8 cellular contexts compared by ENCODE assay signal in the genomic region with DNA sequence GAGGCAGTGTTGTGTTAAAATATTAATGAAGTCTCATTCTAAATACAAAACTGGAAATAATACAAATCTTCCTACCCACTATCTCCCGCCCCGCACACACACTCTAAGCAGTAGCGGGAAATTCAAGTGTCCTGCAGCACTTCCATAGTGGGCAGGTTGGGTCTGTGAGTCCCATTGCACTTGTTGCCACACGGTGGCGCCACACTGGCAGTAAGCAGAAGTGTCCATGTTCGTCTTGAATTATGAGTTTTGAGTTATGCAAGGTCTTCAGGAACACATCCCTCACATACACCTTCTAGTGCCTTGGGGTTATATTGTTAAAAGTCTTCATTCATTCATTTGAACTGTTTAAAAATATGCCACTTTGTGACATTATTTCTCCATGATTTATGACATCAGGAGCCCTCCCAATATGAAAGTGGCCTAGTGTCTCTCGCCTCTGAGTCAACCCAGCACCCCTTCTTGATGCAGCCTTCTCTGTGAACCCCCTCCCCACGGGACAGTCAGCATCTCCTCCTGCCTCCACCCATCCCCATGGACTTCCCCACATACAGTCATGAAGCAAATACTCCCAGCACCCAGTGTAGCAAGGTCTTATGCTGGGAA. TPM values are rescaled to one million over a fixed set of nuclear protein-coding genes. Genes with fewer than 3 reads are reported as not detected.
A peak's percentile ranks its signal among the peaks of the same experiment; 100 is the strongest.
DNase-seq lines count a peak whose midpoint lies in the region; ATAC-seq, FAIRE-seq and TF ChIP-seq lines count a peak whose summit lies in the region.

No MANE protein-coding gene starts in this region.

- peak; percentile 45 for DNase-seq in ACHN
- DNase-seq in GM18507 (ENCODE audit: extremely low spot score, insufficient read length, low read depth), result peak; percentile 42
- peak; percentile 40 for DNase-seq in NOMO-1 treated with dmso at 0.1 percent for 144 hours (lab: John Stamatoyannopoulos, UW; ENCODE audit: unreplicated experiment)
- peak; percentile 47 for DNase-seq in activated T-cell treated with anti-CD3 and anti-CD28 coated beads for 1 hour (ENCODE audit: low read depth)
- peak; percentile 49 to 69 for DNase-seq in fibroblast of lung (ENCODE audit: low read depth in 2 of 2)
- DNase-seq in pancreas, result peak in 5 of 6 donors; percentile 33 to 81 (median 61)

- H3K4me3 ChIP-seq in fibroblast of lung (replicated peaks in 1 of 4; ENCODE audit: control extremely low read depth in 1 of 4, insufficient read depth in 1 of 4, low read depth in 3 of 4, low read length in 4 of 4), result no peak overlapping the region
- no peak overlapping the region for H3K4me3 ChIP-seq in pancreas

- no peak overlapping the region for H3K4me2 ChIP-seq in fibroblast of lung (ENCODE audit: extremely low read depth, insufficient read depth, low read length)

- ATAC-seq in pancreas, result peak; percentile 74 to 91 (median 87)
- ATAC-seq in HG02870 (IDR thresholded peaks at IDR 0.05; ENCODE audit: unreplicated experiment), result no peak
- no peak for ATAC-seq in GM21528 (IDR thresholded peaks at IDR 0.05; ENCODE audit: low FRiP score, unreplicated experiment)

- TF ChIP-seq CTCF in fibroblast of lung (conservative IDR thresholded peaks at IDR 0.05 in 1 of 2, IDR thresholded peaks at IDR 0.05 in 1 of 2; ENCODE audit: low read depth in 1 of 2, low read length in 2 of 2) (peak; percentile 60 to 84), pancreas (IDR thresholded peaks at IDR 0.05) (peak; percentile 79 to 87 (median 81))

- H3K27me3 ChIP-seq in fibroblast of lung (ENCODE audit: control insufficient read depth, insufficient read depth, low read length) (no peaks in the 10 kb centered on the region), pancreas (no peaks in the 10 kb centered on the region)

- peak; percentile 47 for FAIRE-seq in GM18507 (lab: Jason Lieb, UNC)
- no peak for FAIRE-seq in pancreas (lab: Jason Lieb, UNC)

- H3K9me3 ChIP-seq in fibroblast of lung (ENCODE audit: control insufficient read depth, insufficient read depth, low read depth, low read length) (no peaks in the 10 kb centered on the region), pancreas (no peaks in the 10 kb centered on the region)

- H3K27ac ChIP-seq in fibroblast of lung (ENCODE audit: insufficient read depth, low read length), result no peak overlapping the region
- H3K27ac ChIP-seq in pancreas, result no peak overlapping the region

- H3K79me2 ChIP-seq in fibroblast of lung (ENCODE audit: control insufficient read depth, insufficient read depth, low read length), result no peaks in the 10 kb centered on the region

- no peaks in the 10 kb centered on the region for H3K4me1 ChIP-seq in fibroblast of lung (ENCODE audit: control insufficient read depth, extremely low read depth, insufficient read depth, low read length)
- no peaks in the 10 kb centered on the region for H3K4me1 ChIP-seq in pancreas

- H4K20me1 ChIP-seq in fibroblast of lung (ENCODE audit: control insufficient read depth, extremely low read depth, insufficient read depth, low read length), result no peaks in the 10 kb centered on the region

- H2AFZ ChIP-seq in fibroblast of lung (ENCODE audit: low read length), result no peak overlapping the region

- H3K36me3 ChIP-seq in fibroblast of lung (ENCODE audit: control insufficient read depth, insufficient read depth, low read length), result no peaks in the 10 kb centered on the region
- no peaks in the 10 kb centered on the region for H3K36me3 ChIP-seq in pancreas

- intact Hi-C loops in pancreas (cut with DNase I), result no loop called here

- 24 to 27% methylated on average over 8 of the region's 8 CpGs for WGBS in pancreas, 2 donors

- no peak overlapping the region for H3K9ac ChIP-seq in fibroblast of lung (ENCODE audit: insufficient read depth, low read length)

- in situ Hi-C loops in ACHN (cut with HindIII; ENCODE audit: low pct_ligation_motif_present, low pct_unique_long_range_greater_than_20kb, low sequenced_read_pairs), result no loop called here

RNA-seq across cellular contexts. Expression of a gene that starts 17.6 kb away (rescaled TPM):
- total RNA-seq in fibroblast of lung (12.1 and 12.7 TPM in 2 replicates), pancreas (10 to 100 TPM in 3 of 6 donors, 1 to 10 TPM in 3; 7.2 to 13.7 (median 11.0) TPM)
- polyA plus RNA-seq in fibroblast of lung (11.4 and 14.4 TPM in 2 replicates), pancreas (10 to 100 TPM; 12.9 to 18.1 TPM)
- polyA plus RNA-seq in fibroblast of lung (2012), result 7.9 and 10.4 TPM in 2 replicates
- polyA minus RNA-seq in fibroblast of lung (ENCODE audit: low replicate concordance), result 1.9 and 4.0 TPM in 2 replicates

RNA-seq across cellular contexts. Expression of a gene that starts 41.0 kb away (rescaled TPM):
- total RNA-seq in fibroblast of lung (not detected in 2 replicates), pancreas (under 1 TPM in 4 of 6 donors, not detected in 2; 0.04 to 0.12 (median 0.08) TPM)
- polyA plus RNA-seq in fibroblast of lung (not detected in 2 replicates), pancreas (under 1 TPM in 1 of 2 donors, not detected in 1; 0.02 TPM)
- not detected in 2 replicates for polyA plus RNA-seq in fibroblast of lung (2012)
- polyA minus RNA-seq in fibroblast of lung (ENCODE audit: low replicate concordance), result not detected in 2 replicates

Comparison
In these comparisons a context has a peak if more than half of its experiments do, and no peak if none do; other contexts are left out.
1. ATAC-seq: peak in pancreas (4 of 4); none in HG02870 (single experiment) and GM21528 (single experiment).
2. Peak in every context shown above with its lines, with median percentiles within 50 percentile points of each other: DNase-seq.